In the genomic region with DNA sequence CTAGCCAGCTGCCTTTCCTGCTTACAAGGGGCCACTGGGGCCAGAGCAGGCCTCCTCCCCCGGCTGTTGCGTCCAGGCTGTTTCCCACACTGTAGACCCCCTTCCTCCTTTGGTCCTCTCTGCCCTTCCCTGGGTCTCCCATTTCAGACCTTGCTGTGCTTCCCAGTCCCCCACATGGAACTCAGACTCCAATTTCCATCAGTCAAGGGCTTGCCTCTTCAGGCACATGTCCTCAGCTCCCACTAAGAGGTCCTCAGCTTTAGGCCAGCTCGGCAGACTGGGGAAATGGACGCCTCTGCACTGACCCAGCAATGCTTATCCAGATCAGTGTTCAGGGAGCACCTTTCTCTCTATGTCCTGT, we compare ENCODE assay signal across 8 cellular contexts.
DNase-seq lines count a peak whose midpoint lies in the region; ATAC-seq, FAIRE-seq and TF ChIP-seq lines count a peak whose summit lies in the region.

No MANE protein-coding gene starts in this region.

- H4K20me1 ChIP-seq in GM12878 (ENCODE audit: control insufficient read depth, insufficient read depth): no peaks in the 10 kb centered on the region

- H3K4me1 ChIP-seq in GM12878 (ENCODE audit: control insufficient read depth, insufficient read depth, low read length): peaks cover 7% of the 10 kb centered on the region
- no peaks in the 10 kb centered on the region for H3K4me1 ChIP-seq in urinary bladder (ENCODE audit: insufficient read depth)

- FAIRE-seq in GM12878 (lab: Jason Lieb, UNC): no peak

- DNase-seq in activated naive CD4-positive, alpha-beta T cell treated with anti-CD3 and anti-CD28 coated beads for 36 hours: no peak
- DNase-seq in activated naive CD4-positive, alpha-beta T cell treated with anti-CD3 and anti-CD28 coated beads, Interleukin-2, amount 50 U/mL, for 16 hours: no peak
- peak; percentile 8 for DNase-seq in GM12878 (ENCODE audit: low read depth, low spot score)
- no peak for DNase-seq in naive B cell
- DNase-seq in NCI-H1417 (lab: John Stamatoyannopoulos, UW): no peak
- no peak for DNase-seq in NCI-H1436 (lab: John Stamatoyannopoulos, UW)

- H3K27me3 ChIP-seq in GM12878 (replicated peaks in 1 of 2; ENCODE audit: control insufficient read depth in 2 of 2, insufficient read depth in 2 of 2, low read length in 1 of 2): no peaks in the 10 kb centered on the region

- H3K27ac Mint-ChIP-seq in activated naive CD4-positive, alpha-beta T cell treated with anti-CD3 and anti-CD28 coated beads for 36 hours: peak overlapping the region; percentile 100
- H3K27ac Mint-ChIP-seq in naive B cell: peak overlapping the region; percentile 97 to 100 (median 99)

- H3K9me3 Mint-ChIP-seq in activated naive CD4-positive, alpha-beta T cell treated with anti-CD3 and anti-CD28 coated beads for 36 hours: no peaks in the 10 kb centered on the region
- peaks cover 0 to 2% (median 0%) of the 10 kb centered on the region in 7 donors for H3K9me3 Mint-ChIP-seq in naive B cell

- no peaks in the 10 kb centered on the region for H3K79me2 ChIP-seq in GM12878 (ENCODE audit: control insufficient read depth, insufficient read depth, low read length)

- H3K9me3 ChIP-seq in GM12878 (replicated peaks; ENCODE audit: control insufficient read depth, insufficient read depth, low read length): peaks cover 3% of the 10 kb centered on the region; the same call in 2 of the 3 replicates

- H3K4me3 Mint-ChIP-seq in activated naive CD4-positive, alpha-beta T cell treated with anti-CD3 and anti-CD28 coated beads for 36 hours: peak overlapping the region; percentile 77
- H3K4me3 Mint-ChIP-seq in naive B cell: peak overlapping the region in 5 of 8 donors; percentile 68 to 89 (median 86)

- no peak for TF ChIP-seq RAD21 in GM12878 (IDR thresholded peaks at IDR 0.05; ENCODE audit: insufficient read depth, low read depth, low read length)

- TF ChIP-seq EP300 in GM12878 (IDR thresholded peaks at IDR 0.05; ENCODE audit: borderline replicate concordance in 1 of 2, control insufficient read depth in 1 of 2, low read depth in 2 of 2, low read length in 2 of 2): no peak

- H3K4me2 ChIP-seq in GM12878 (ENCODE audit: control insufficient read depth, insufficient read depth): peak overlapping the region; percentile 69; the same call in 1 of the 2 replicates

- RAD21 ChIA-PET in GM12878 (lab: Charles Lee; ENCODE audit: unreplicated experiment): interaction anchor here (0.7 to 3.5 kb wide), 24 partner anchors 11 to 546 kb away, joined by 3 to 21 read pairs (median 4); partner anchors contain the start of genes CASP8, CFLAR, CLK1 and NIF3L1

- in situ Hi-C loops in GM12878 (cut with MboI): loop anchor here (5.0 to 10.0 kb wide), 3 partner anchors 99 to 449 kb away; partner anchors contain the start of gene BZW1

- H3K4me3 ChIP-seq in GM12878 (no peak overlapping the region), urinary bladder (ENCODE audit: low read depth, low read length) (no peak overlapping the region)

- H3K36me3 Mint-ChIP-seq in activated naive CD4-positive, alpha-beta T cell treated with anti-CD3 and anti-CD28 coated beads for 36 hours (ENCODE audit: low read depth): no peaks in the 10 kb centered on the region
- no peaks in the 10 kb centered on the region for H3K36me3 Mint-ChIP-seq in naive B cell

- peak overlapping the region; percentile 82 for H3K27ac ChIP-seq in GM12878 (ENCODE audit: control insufficient read depth, insufficient read depth)
- peak overlapping the region; percentile 76 for H3K27ac ChIP-seq in urinary bladder (ENCODE audit: low read depth)

- no peaks in the 10 kb centered on the region for H3K36me3 ChIP-seq in GM12878 (ENCODE audit: control insufficient read depth in 2 of 2, insufficient read depth in 2 of 2, low read length in 1 of 2)
- no peaks in the 10 kb centered on the region for H3K36me3 ChIP-seq in urinary bladder (ENCODE audit: insufficient read depth)

- POLR2A ChIA-PET in GM12878 (lab: Charles Lee): interaction anchor here (0.7 to 2.9 kb wide), 10 partner anchors 8 to 470 kb away, joined by 3 to 13 read pairs (median 4); partner anchors contain the start of genes BZW1, CFLAR, CLK1 and NIF3L1

- TF ChIP-seq CTCF in GM12878 (IDR thresholded peaks at IDR 0.05 in 2 of 3, conservative IDR thresholded peaks at IDR 0.05 in 1 of 3; ENCODE audit: control insufficient read depth in 2 of 3, extremely low read depth in 1 of 3, insufficient read depth in 1 of 3, low read depth in 3 of 3, low read length in 3 of 3): no peak

- H3K9ac ChIP-seq in GM12878 (ENCODE audit: control insufficient read depth, insufficient read depth, low read length): peak overlapping the region; percentile 57

- ATAC-seq in GM12878 (no peak), naive B cell (ENCODE audit: low read depth in 2 of 2) (no peak), HG03521 (IDR thresholded peaks at IDR 0.05; ENCODE audit: unreplicated experiment) (no peak)

- CTCF ChIA-PET in activated naive CD4-positive, alpha-beta T cell treated with anti-CD3 and anti-CD28 coated beads for 36 hours (lab: Charles Lee): interaction anchor here (0.7 to 3.9 kb wide), 18 partner anchors 10 to 519 kb away, joined by 3 to 17 read pairs (median 4); no protein-coding TSS in a partner anchor
- CTCF ChIA-PET in GM12878 (lab: Yijun Ruan, JAX): interaction anchor here (0.7 to 4.5 kb wide), 30 partner anchors 10 to 733 kb away, joined by 3 to 43 read pairs (median 5); partner anchors contain the start of genes AOX1, BZW1, CASP10 and CFLAR

- H3K4me1 Mint-ChIP-seq in activated naive CD4-positive, alpha-beta T cell treated with anti-CD3 and anti-CD28 coated beads for 36 hours (ENCODE audit: low read depth): peaks cover 30% of the 10 kb centered on the region
- H3K4me1 Mint-ChIP-seq in naive B cell: peaks cover 6 to 12% (median 7%) of the 10 kb centered on the region in 3 donors

- H3K27me3 Mint-ChIP-seq in activated naive CD4-positive, alpha-beta T cell treated with anti-CD3 and anti-CD28 coated beads for 36 hours (ENCODE audit: low read depth): no peaks in the 10 kb centered on the region
- peaks cover 0 to under 1% (median 0%) of the 10 kb centered on the region in 3 donors for H3K27me3 Mint-ChIP-seq in naive B cell

- TF ChIP-seq POLR2A in GM12878 (IDR thresholded peaks at IDR 0.05; ENCODE audit: low read depth, low read length): no peak

- no TSS peak for BruUV-seq in GM12878 (replicated peaks; lab: Mats Ljungman, UMichigan)

- intact Hi-C loops in activated naive CD4-positive, alpha-beta T cell treated with anti-CD3 and anti-CD28 coated beads for 36 hours (cut with micrococcal nuclease): loop anchor here (1.0 kb wide), 19 partner anchors 10 to 549 kb away; partner anchors contain the start of genes CLK1, NIF3L1, PPIL3 and SGO2
- intact Hi-C loops in GM12878 (cut with micrococcal nuclease; ENCODE audit: unreplicated experiment): loop anchor here (1.0 to 5.0 kb wide), 7 partner anchors 99 to 519 kb away; partner anchors contain the start of genes CLK1, NIF3L1 and PPIL3

- WGBS in GM12878 (ENCODE audit: insufficient coverage, insufficient replicate concordance, low lambda C conversion rate, missing lambda C conversion rate): 99% methylated on average over 4 of the region's 4 CpGs
- 84% methylated on average over 4 of the region's 4 CpGs for WGBS in urinary bladder

- SMC1A ChIA-PET in GM12878 (lab: Charles Lee; ENCODE audit: uncharacterized antibody, unreplicated experiment): interaction anchor here (0.7 to 5.5 kb wide), 23 partner anchors 8 to 519 kb away, joined by 3 to 38 read pairs (median 6); partner anchors contain the start of genes NIF3L1 and PPIL3

- peak overlapping the region; percentile 91 for H2AFZ ChIP-seq in GM12878 (ENCODE audit: control insufficient read depth, low read depth, low read length)

TF ChIP-seq in GM12878, 131 proteins besides CTCF, POLR2A, EP300 and RAD21 (continues in another document):
- TF ChIP-seq SMARCA5 (IDR thresholded peaks at IDR 0.05) (0 out of 2 replicates have a peak, but pooled peaks have one; percentile 12), REST (IDR thresholded peaks at IDR 0.05; ENCODE audit: low read depth, low read length) (no peak), STAT3 (IDR thresholded peaks at IDR 0.05; ENCODE audit: low read depth, low read length) (no peak), EED (IDR thresholded peaks at IDR 0.05; ENCODE audit: low read depth) (no peak)
